In the genomic region with DNA sequence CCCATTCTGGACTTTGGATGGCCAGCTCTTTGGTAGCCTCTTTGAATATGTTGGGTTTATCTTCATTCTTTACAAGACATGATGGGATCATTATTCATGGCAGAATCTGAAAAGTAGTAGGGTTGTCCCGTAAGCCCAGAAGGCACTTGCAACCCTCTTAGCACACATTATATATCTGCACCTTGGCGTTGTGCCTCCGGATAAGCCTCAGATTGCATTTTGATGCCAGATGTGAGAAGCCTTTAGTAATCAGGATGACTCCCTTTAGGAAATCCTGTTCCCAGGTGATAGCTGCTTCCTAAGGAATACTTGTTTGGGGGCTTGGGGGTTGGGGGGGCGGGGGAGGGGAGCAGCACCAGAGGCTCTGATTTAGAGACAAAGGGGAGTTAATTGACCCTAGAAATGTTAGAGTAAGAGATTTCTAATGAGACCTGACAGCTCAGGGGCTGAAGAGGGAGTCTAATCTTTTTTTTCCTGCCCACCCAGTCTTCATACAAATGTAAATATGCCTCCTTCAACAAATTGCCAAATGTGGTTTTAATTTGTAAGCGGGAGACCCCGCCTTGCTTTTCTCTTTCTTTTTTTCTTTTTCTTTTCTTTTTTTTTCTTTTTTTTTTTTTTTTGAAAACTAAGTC, we compare ENCODE assay signal across 21 cellular contexts. TPM values are rescaled to one million over a fixed set of nuclear protein-coding genes. Genes with fewer than 3 reads are reported as not detected.
DNase-seq lines count a peak whose midpoint lies in the region; ATAC-seq and TF ChIP-seq lines count a peak whose summit lies in the region.
"Had no signal": no experiment of that assay in that cellular context is flagged by ENCODE, and none has a peak within 500 bp of the region (broad histone marks: within the 10 kb centered on the region; RNA-seq: fewer than 3 reads in every experiment).

No MANE protein-coding gene starts in this region.

- H3K4me1 ChIP-seq in HAP-1: peaks cover 21% of the 10 kb centered on the region
- no peaks in the 10 kb centered on the region for H3K4me1 ChIP-seq in CD8-positive, alpha-beta T cell (ENCODE audit: insufficient read depth, low read length)
- H3K4me1 ChIP-seq: prostate gland had no signal

- TF ChIP-seq CTCF in WTC11 (IDR thresholded peaks at IDR 0.05) (no peak), fibroblast of villous mesenchyme (IDR thresholded peaks at IDR 0.05; ENCODE audit: insufficient read depth, low read depth, low read length) (no peak), osteocyte (IDR thresholded peaks at IDR 0.05) (no peak)
- TF ChIP-seq CTCF in activated CD8-positive, alpha-beta T cell treated with anti-CD3 and anti-CD28 coated beads for 36 hours (IDR thresholded peaks at IDR 0.05): no peak
- no peak for TF ChIP-seq CTCF in CD8-positive, alpha-beta T cell (IDR thresholded peaks at IDR 0.05)

- POLR2A ChIA-PET in WTC11 (lab: Charles Lee): interaction anchor here (0.7 kb wide), 2 partner anchors 12 to 47 kb away, joined by 5 read pairs; no protein-coding TSS in a partner anchor
- POLR2A ChIA-PET in activated CD8-positive, alpha-beta T cell treated with anti-CD3 and anti-CD28 coated beads for 36 hours (lab: Charles Lee): no interaction called here
- POLR2A ChIA-PET in CD8-positive, alpha-beta T cell (lab: Charles Lee): no interaction called here

- H3K36me3 Mint-ChIP-seq in WTC11 (peaks cover 4% of the 10 kb centered on the region), osteocyte (ENCODE audit: unreplicated experiment) (peaks cover 4% of the 10 kb centered on the region)
- peaks cover 24% of the 10 kb centered on the region for H3K36me3 Mint-ChIP-seq in activated CD8-positive, alpha-beta T cell treated with anti-CD3 and anti-CD28 coated beads for 36 hours (ENCODE audit: low read depth)
- H3K36me3 Mint-ChIP-seq in CD8-positive, alpha-beta T cell: peaks cover 28% of the 10 kb centered on the region
- H3K36me3 Mint-ChIP-seq: stimulated activated effector memory CD8-positive, alpha-beta T cell treated with anti-CD3 and anti-CD28 coated beads, Interleukin-12 subunit alpha, Interleukin-12 subunit beta, amount 100 ng/mL, for 72 hours had no signal

- H3K36me3 ChIP-seq in HAP-1 (replicated peaks): no peaks in the 10 kb centered on the region
- no peaks in the 10 kb centered on the region for H3K36me3 ChIP-seq in CD8-positive, alpha-beta T cell (ENCODE audit: insufficient read depth, low read length)
- H3K36me3 ChIP-seq: cardiac muscle cell, prostate gland, thyroid gland had no signal

- H3K4me3 ChIP-seq in HAP-1 (no peak overlapping the region), fibroblast of villous mesenchyme (ENCODE audit: low read depth, low read length) (no peak overlapping the region)
- H3K4me3 ChIP-seq in CD8-positive, alpha-beta T cell (ENCODE audit: low read depth, low read length): no peak overlapping the region
- H3K4me3 ChIP-seq: cardiac muscle cell, prostate gland, thyroid gland had no signal

- CTCF ChIA-PET in WTC11 (lab: Charles Lee): interaction anchor here (0.6 to 1.4 kb wide), 5 partner anchors 24 to 571 kb away, joined by 3 to 4 read pairs (median 3); no protein-coding TSS in a partner anchor
- CTCF ChIA-PET in activated CD8-positive, alpha-beta T cell treated with anti-CD3 and anti-CD28 coated beads for 36 hours (lab: Charles Lee): no interaction called here
- CTCF ChIA-PET in CD8-positive, alpha-beta T cell (lab: Charles Lee): interaction anchor here (1.3 kb wide), 1 partner anchor 10 kb away, joined by 3 read pairs; no protein-coding TSS in a partner anchor

- peak overlapping the region; percentile 36; the same call in 1 of the 2 replicates for H3K4me3 Mint-ChIP-seq in WTC11
- no peak overlapping the region for H3K4me3 Mint-ChIP-seq in osteocyte (ENCODE audit: unreplicated experiment)
- no peak overlapping the region for H3K4me3 Mint-ChIP-seq in activated CD8-positive, alpha-beta T cell treated with anti-CD3 and anti-CD28 coated beads for 36 hours
- H3K4me3 Mint-ChIP-seq in CD8-positive, alpha-beta T cell: no peak overlapping the region
- H3K4me3 Mint-ChIP-seq: activated T-helper 1 cell treated with anti-CD3 and anti-CD28 coated beads, Interleukin-12 subunit alpha, Interleukin-12 subunit beta, Interleukin-2, Interleukin-4 antibody, amounts not matched to agents 30 ng/mL and 10 ng/mL and 1 ng/mL, durations not matched to agents 14 hours and 24 hours and 36 hours; stimulated activated effector memory CD8-positive, alpha-beta T cell treated with anti-CD3 and anti-CD28 coated beads, Interleukin-12 subunit alpha, Interleukin-12 subunit beta, amount 100 ng/mL, for 72 hours had no signal

- in situ Hi-C loops in HAP-1 (cut with MboI; ENCODE audit: low sequenced_read_pairs): no loop called here

- no peaks in the 10 kb centered on the region for H3K9me3 ChIP-seq in HAP-1
- no peaks in the 10 kb centered on the region for H3K9me3 ChIP-seq in CD8-positive, alpha-beta T cell (ENCODE audit: low read length)
- H3K9me3 ChIP-seq: prostate gland, thyroid gland had no signal

- DNase-seq in HAP-1 (ENCODE audit: low spot score in 2 of 2) (peak; percentile 48 to 82), WTC11 (ENCODE audit: low spot score) (no peak), fibroblast of villous mesenchyme (ENCODE audit: low read depth) (peak; percentile 57), osteocyte (ENCODE audit: extremely low spot score, unreplicated experiment) (no peak), superior temporal gyrus (ENCODE audit: extremely low spot score) (no peak), MV-4-11 (lab: John Stamatoyannopoulos, UW) (no peak)
- no peak for DNase-seq in activated CD8-positive, alpha-beta T cell treated with anti-CD3 and anti-CD28 coated beads for 36 hours
- DNase-seq in CD8-positive, alpha-beta T cell: no peak
- DNase-seq: activated CD8-positive, alpha-beta memory T cell treated with anti-CD3 and anti-CD28 coated beads for 24 hours; C1 segment of cervical spinal cord; GF-D8; Karpas-422; left ventricle myocardium superior; SHP77; stimulated activated CD4-positive, alpha-beta T cell treated with anti-CD3 and anti-CD28 coated beads, Interleukin-12 subunit alpha, Interleukin-12 subunit beta, amount 100 ng/mL, for 4 hours; T-helper 2 cell; thyroid gland had no signal

- H3K27ac Mint-ChIP-seq in WTC11 (no peak overlapping the region), osteocyte (ENCODE audit: unreplicated experiment) (peak overlapping the region; percentile 96)
- no peak overlapping the region for H3K27ac Mint-ChIP-seq in activated CD8-positive, alpha-beta T cell treated with anti-CD3 and anti-CD28 coated beads for 36 hours
- no peak overlapping the region for H3K27ac Mint-ChIP-seq in CD8-positive, alpha-beta T cell
- H3K27ac Mint-ChIP-seq: activated T-helper 1 cell treated with anti-CD3 and anti-CD28 coated beads, Interleukin-12 subunit alpha, Interleukin-12 subunit beta, Interleukin-2, Interleukin-4 antibody, amounts not matched to agents 30 ng/mL and 10 ng/mL and 1 ng/mL, durations not matched to agents 14 hours and 24 hours and 36 hours; stimulated activated effector memory CD8-positive, alpha-beta T cell treated with anti-CD3 and anti-CD28 coated beads, Interleukin-12 subunit alpha, Interleukin-12 subunit beta, amount 100 ng/mL, for 72 hours had no signal

- no peaks in the 10 kb centered on the region for H3K27me3 ChIP-seq in HAP-1 (ENCODE audit: low read depth)
- H3K27me3 ChIP-seq in CD8-positive, alpha-beta T cell (ENCODE audit: insufficient read depth, low read length): no peaks in the 10 kb centered on the region
- H3K27me3 ChIP-seq: cardiac muscle cell, thyroid gland had no signal

- intact Hi-C loops in activated CD8-positive, alpha-beta T cell treated with anti-CD3 and anti-CD28 coated beads for 36 hours (cut with micrococcal nuclease): no loop called here
- intact Hi-C loops in CD8-positive, alpha-beta T cell (cut with DNase I, micrococcal nuclease): no loop called here

- H3K9me3 Mint-ChIP-seq in WTC11 (no peaks in the 10 kb centered on the region), osteocyte (ENCODE audit: unreplicated experiment) (peaks cover 3% of the 10 kb centered on the region)
- H3K9me3 Mint-ChIP-seq in activated CD8-positive, alpha-beta T cell treated with anti-CD3 and anti-CD28 coated beads for 36 hours: no peaks in the 10 kb centered on the region
- H3K9me3 Mint-ChIP-seq in CD8-positive, alpha-beta T cell: no peaks in the 10 kb centered on the region
- H3K9me3 Mint-ChIP-seq: activated T-helper 1 cell treated with anti-CD3 and anti-CD28 coated beads, Interleukin-12 subunit alpha, Interleukin-12 subunit beta, Interleukin-2, Interleukin-4 antibody, amounts not matched to agents 30 ng/mL and 10 ng/mL and 1 ng/mL, durations not matched to agents 14 hours and 24 hours and 36 hours; stimulated activated effector memory CD8-positive, alpha-beta T cell treated with anti-CD3 and anti-CD28 coated beads, Interleukin-12 subunit alpha, Interleukin-12 subunit beta, amount 100 ng/mL, for 72 hours had no signal

- H3K4me1 Mint-ChIP-seq in WTC11 (peaks cover 37% of the 10 kb centered on the region), osteocyte (ENCODE audit: unreplicated experiment) (peaks cover 57% of the 10 kb centered on the region)
- H3K4me1 Mint-ChIP-seq in activated CD8-positive, alpha-beta T cell treated with anti-CD3 and anti-CD28 coated beads for 36 hours (ENCODE audit: low read depth): no peaks in the 10 kb centered on the region
- H3K4me1 Mint-ChIP-seq in CD8-positive, alpha-beta T cell (ENCODE audit: low read depth): no peaks in the 10 kb centered on the region
- H3K4me1 Mint-ChIP-seq: stimulated activated effector memory CD8-positive, alpha-beta T cell treated with anti-CD3 and anti-CD28 coated beads, Interleukin-12 subunit alpha, Interleukin-12 subunit beta, amount 100 ng/mL, for 72 hours had no signal

- no peak overlapping the region for H3K27ac ChIP-seq in CD8-positive, alpha-beta T cell (ENCODE audit: low read depth, low read length)
- H3K27ac ChIP-seq: cardiac muscle cell, prostate gland, thyroid gland had no signal

- H3K27me3 Mint-ChIP-seq in WTC11 (ENCODE audit: low read depth): peaks cover 12% of the 10 kb centered on the region
- H3K27me3 Mint-ChIP-seq in osteocyte (ENCODE audit: unreplicated experiment): no peaks in the 10 kb centered on the region
- no peaks in the 10 kb centered on the region for H3K27me3 Mint-ChIP-seq in activated CD8-positive, alpha-beta T cell treated with anti-CD3 and anti-CD28 coated beads for 36 hours
- H3K27me3 Mint-ChIP-seq in CD8-positive, alpha-beta T cell (ENCODE audit: low read depth): no peaks in the 10 kb centered on the region

- peak; percentile 41 for ATAC-seq in WTC11
- no peak for ATAC-seq in activated CD8-positive, alpha-beta T cell treated with anti-CD3 and anti-CD28 coated beads for 36 hours
- ATAC-seq in CD8-positive, alpha-beta T cell: no peak
- ATAC-seq: left ventricle myocardium superior; stimulated activated effector memory CD8-positive, alpha-beta T cell treated with anti-CD3 and anti-CD28 coated beads, Interleukin-12 subunit alpha, Interleukin-12 subunit beta, amount 100 ng/mL, for 72 hours had no signal

TF ChIP-seq in WTC11, 78 proteins besides CTCF, POLR2A, EP300 and RAD21 (continues in another document):
- TF ChIP-seq ZNF671 (CRISPR knock-in tag; IDR thresholded peaks at IDR 0.05) (no peak), FOXJ3 (CRISPR knock-in tag; IDR thresholded peaks at IDR 0.05; ENCODE audit: borderline replicate concordance) (no peak)

RNA-seq across cellular contexts. Expression of a gene that starts 55.1 kb away (rescaled TPM):
- total RNA-seq in WTC11 (2021) (38.3 to 45.2 TPM (median 41.6 TPM) in 3 replicates), fibroblast of villous mesenchyme (12.1 and 16.1 TPM in 2 replicates), osteocyte (246 and 254 TPM in 2 replicates)
- under 1 TPM; 0.41 to 0.58 TPM for total RNA-seq in activated CD8-positive, alpha-beta T cell treated with anti-CD3 and anti-CD28 coated beads for 36 hours
- total RNA-seq in CD8-positive, alpha-beta T cell: under 1 TPM; 0.38 to 0.83 TPM

Comparison
In these comparisons a context has a peak if more than half of its experiments do, and no peak if none do; other contexts are left out.
1. DNase-seq: peak in HAP-1 (2 of 2) and fibroblast of villous mesenchyme (single experiment); none in WTC11 (single experiment), osteocyte (single experiment), superior temporal gyrus (single experiment), activated CD8-positive, alpha-beta T cell treated with anti-CD3 and anti-CD28 coated beads for 36 hours (single experiment), MV-4-11 (single experiment) and CD8-positive, alpha-beta T cell (0 of 7).